8 cellular contexts compared by ENCODE assay signal in the genomic region with DNA sequence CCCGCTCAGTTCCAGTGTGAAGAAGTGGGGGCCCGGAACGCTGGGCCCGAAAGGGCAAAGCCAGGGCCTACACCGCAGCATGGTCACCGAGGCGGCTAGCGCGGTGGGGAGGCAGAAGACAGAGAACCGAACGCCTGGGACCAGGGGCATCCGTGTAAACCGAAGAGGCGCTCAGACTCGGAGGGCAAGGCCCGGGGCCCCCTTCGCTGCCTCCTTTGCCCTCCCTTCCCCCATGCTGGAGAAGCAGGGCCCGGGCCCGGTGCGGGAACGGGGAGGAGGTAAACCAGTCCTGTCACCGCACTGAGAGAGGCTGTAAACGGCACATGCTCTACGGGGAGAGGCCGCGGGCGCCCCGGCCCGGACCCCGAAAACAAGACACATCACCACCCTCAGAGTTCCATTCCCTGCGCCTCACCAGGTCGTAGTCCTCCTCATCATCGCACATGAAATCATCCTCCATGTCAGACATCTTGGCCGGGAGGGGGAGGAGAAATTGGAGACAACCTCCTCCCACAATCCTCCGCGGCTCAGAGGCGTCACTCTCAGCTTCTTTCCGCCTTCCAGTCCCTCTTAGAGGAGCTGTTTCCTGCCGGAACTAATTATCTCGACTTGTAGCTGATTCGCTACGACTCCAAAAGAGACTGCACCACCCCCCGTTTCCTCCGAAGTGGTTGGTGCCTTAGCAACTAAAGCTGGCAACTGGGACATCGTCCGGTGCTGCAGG. TPM values are rescaled to one million over a fixed set of nuclear protein-coding genes. Genes with fewer than 3 reads are reported as not detected.
DNase-seq lines count a peak whose midpoint lies in the region; ATAC-seq and TF ChIP-seq lines count a peak whose summit lies in the region.

Gene COPS2 (minus strand): TSS at position 490 of the 724 bp plus-strand sequence. CDS start 21 bp downstream, at position 469.

- TF ChIP-seq POLR2A in erythroblast (IDR thresholded peaks at IDR 0.05; ENCODE audit: low read length): peak; percentile 93

- no peaks in the 10 kb centered on the region for H3K27me3 Mint-ChIP-seq in activated T-cell treated with anti-CD3 and anti-CD28 coated beads, Interleukin-2, amount 50 U/mL, for 24 hours

- H3K4me2 ChIP-seq in PC-9: peak within 1 kb of the TSS; percentile 92

- H3K4me3 Mint-ChIP-seq in activated T-cell treated with anti-CD3 and anti-CD28 coated beads, Interleukin-2, amount 50 U/mL, for 24 hours: peak within 1 kb of the TSS; percentile 99

- intact Hi-C loops in PC-9 (cut with micrococcal nuclease; ENCODE audit: unreplicated experiment): loop anchor here (1.0 to 10.0 kb wide), 3 partner anchors 15 to 470 kb away; partner anchors contain the start of genes DTWD1, FAM227B, GALK2 and SECISBP2L

- H3K9ac ChIP-seq in mucosa of rectum (ENCODE audit: low read depth in 1 of 2, low read length in 2 of 2): peak within 1 kb of the TSS; percentile 92 to 93

- H3K4me1 Mint-ChIP-seq in activated T-cell treated with anti-CD3 and anti-CD28 coated beads, Interleukin-2, amount 50 U/mL, for 24 hours (ENCODE audit: low read depth): peaks cover 51% of the 10 kb centered on the region

- peak; percentile 88 for DNase-seq in DMS153 (lab: John Stamatoyannopoulos, UW)
- DNase-seq in Jurkat, Clone E6-1 (ENCODE audit: low read depth, low spot score): peak; percentile 99
- DNase-seq in PC-9: peak; percentile 93
- DNase-seq in activated T-cell treated with anti-CD3 and anti-CD28 coated beads, Interleukin-2, amount 50 U/mL, for 24 hours: peak; percentile 91
- DNase-seq in erythroblast (lab: John Stamatoyannopoulos, UW): peak; percentile 99
- peak; percentile 93 for DNase-seq in stimulated activated CD8-positive, alpha-beta memory T cell treated with anti-CD3 and anti-CD28 coated beads, Interleukin-4, amount 100 ng/mL, for 48 hours

- H3F3A ChIP-seq in PC-9 (ENCODE audit: insufficient read depth, low read depth): peaks cover 7% of the 10 kb centered on the region

- H3K36me3 ChIP-seq in PC-9 (ENCODE audit: low read depth) (no peaks in the 10 kb centered on the region; the same call in 1 of the 2 replicates), mucosa of rectum (ENCODE audit: control insufficient read depth in 2 of 2, insufficient read depth in 2 of 2, low read length in 2 of 2) (no peaks in the 10 kb centered on the region)

- peak within 1 kb of the TSS; percentile 81 for H3K4me3 ChIP-seq in Jurkat, Clone E6-1 (ENCODE audit: low read length)
- H3K4me3 ChIP-seq in PC-9 (peak within 1 kb of the TSS; percentile 81), mucosa of rectum (ENCODE audit: low read length in 2 of 2) (peak within 1 kb of the TSS; percentile 86 to 93)

- no peak for TF ChIP-seq CTCF in PC-9 (conservative IDR thresholded peaks at IDR 0.05)

- H4K20me1 ChIP-seq in PC-9 (ENCODE audit: insufficient read depth): peaks cover 16% of the 10 kb centered on the region

- H3K27ac ChIP-seq in PC-9 (peak within 1 kb of the TSS; percentile 62), mucosa of rectum (ENCODE audit: low read depth in 2 of 2, low read length in 2 of 2) (peak within 1 kb of the TSS; percentile 77 to 78)

- H3K9me3 Mint-ChIP-seq in activated T-cell treated with anti-CD3 and anti-CD28 coated beads, Interleukin-2, amount 50 U/mL, for 24 hours: no peaks in the 10 kb centered on the region

- H3K27ac Mint-ChIP-seq in activated T-cell treated with anti-CD3 and anti-CD28 coated beads, Interleukin-2, amount 50 U/mL, for 24 hours: peak within 1 kb of the TSS; percentile 99

- POLR2A ChIA-PET in PC-9 (lab: Charles Lee; ENCODE audit: unreplicated experiment): interaction anchor here (0.7 to 1.1 kb wide), 3 partner anchors 13 to 230 kb away, joined by 3 to 6 read pairs (median 3); partner anchors contain the start of gene GALK2

- H3K27me3 ChIP-seq in PC-9 (ENCODE audit: insufficient read depth, low read depth): no peaks in the 10 kb centered on the region
- no peaks in the 10 kb centered on the region for H3K27me3 ChIP-seq in mucosa of rectum (ENCODE audit: control insufficient read depth in 2 of 2, insufficient read depth in 2 of 2, low read length in 2 of 2)

- H3K4me1 ChIP-seq in PC-9 (replicated peaks; ENCODE audit: insufficient read depth) (peaks cover 29% of the 10 kb centered on the region), mucosa of rectum (ENCODE audit: control insufficient read depth in 2 of 2, insufficient read depth in 2 of 2, low read length in 2 of 2) (peaks cover 11 to 12% of the 10 kb centered on the region in 2 donors)

- H2AFZ ChIP-seq in PC-9: peak within 1 kb of the TSS; percentile 97

- ATAC-seq in GM21619 (IDR thresholded peaks at IDR 0.05; ENCODE audit: unreplicated experiment): peak; percentile 91

- TSS peak; percentile 66 for BruUV-seq in PC-9 (replicated peaks; lab: Mats Ljungman, UMichigan)

- H3K79me2 ChIP-seq in PC-9 (ENCODE audit: low read depth): peaks cover 65% of the 10 kb centered on the region

- no peaks in the 10 kb centered on the region for H3K9me2 ChIP-seq in PC-9 (ENCODE audit: insufficient read depth)

- CTCF ChIA-PET in PC-9 (lab: Charles Lee): interaction anchor here (0.9 to 1.3 kb wide), 2 partner anchors 15 to 109 kb away, joined by 4 to 5 read pairs; partner anchors contain the start of genes GALK2 and SECISBP2L

- H3K36me3 Mint-ChIP-seq in activated T-cell treated with anti-CD3 and anti-CD28 coated beads, Interleukin-2, amount 50 U/mL, for 24 hours (ENCODE audit: low read depth): peaks cover 46% of the 10 kb centered on the region

- H3K9me3 ChIP-seq in PC-9 (ENCODE audit: insufficient read depth, low read depth) (no peaks in the 10 kb centered on the region), mucosa of rectum (ENCODE audit: control insufficient read depth in 2 of 2, low read length in 2 of 2) (no peaks in the 10 kb centered on the region)

RNA-seq across cellular contexts. Expression of gene COPS2, which starts in this region (rescaled TPM):
- polyA plus RNA-seq in Jurkat, Clone E6-1 (2012; ENCODE audit: insufficient read depth, insufficient read length): 46.8 TPM
- total RNA-seq in PC-9 (2021): 47.8 and 71.8 TPM in 2 replicates

Comparison
In these comparisons a context has a peak if more than half of its experiments do, and no peak if none do; other contexts are left out.
1. Peak in every context shown above with its lines: DNase-seq, ATAC-seq, H3K4me3 ChIP-seq and H3K27ac ChIP-seq.